ENCODE assay signal across 30 cellular contexts in the genomic region with DNA sequence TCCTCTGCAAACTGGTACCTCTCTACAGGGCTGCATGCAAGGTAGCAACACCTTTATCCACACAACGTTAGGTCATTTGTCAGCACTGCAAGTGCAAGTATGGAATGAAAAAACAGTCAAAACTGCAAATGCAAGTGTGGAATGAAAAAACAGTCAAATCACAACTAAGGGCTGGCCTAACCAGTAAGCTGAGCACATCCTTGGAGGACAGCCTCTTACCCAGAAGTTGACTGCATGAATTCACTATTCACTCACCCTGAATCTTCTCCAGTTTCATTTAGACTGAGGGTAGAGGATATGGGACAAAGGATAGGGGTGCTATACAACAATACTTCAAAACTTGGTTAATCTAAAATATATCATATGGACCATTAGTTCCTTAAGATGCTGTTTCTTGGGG.
"Had no signal": no experiment of that assay in that cellular context is flagged by ENCODE, and none has a peak within 500 bp of the region (broad histone marks: within the 10 kb centered on the region; RNA-seq: fewer than 3 reads in every experiment).

No MANE protein-coding gene starts in this region.

- ATAC-seq: left colon; left lung; lower lobe of right lung; naive thymus-derived CD8-positive, alpha-beta T cell; right lobe of liver; stimulated activated naive B cell treated with anti-CD40 and anti-IgM and Interleukin-4, amounts not matched to agents 10 μg/mL and 1 μg/mL and 100 μg/mL, for 72 hours; stimulated activated naive CD8-positive, alpha-beta T cell treated with anti-CD3 and anti-CD28 coated beads, Interleukin-15, Interleukin-2, amounts not matched to agents 100 U/mL and 50 U/mL, for 24 hours; upper lobe of right lung had no signal

- H3K4me1 ChIP-seq: left lung, lower lobe of right lung, right atrium auricular region, right lobe of liver, stomach, testis, transverse colon, upper lobe of right lung had no signal

- H3K9ac ChIP-seq: neural progenitor cell, parathyroid adenoma had no signal

- H3K27me3 ChIP-seq: left lung, neural progenitor cell, neutrophil, right atrium auricular region, right lobe of liver, stomach, testis, thyroid gland, transverse colon, upper lobe of right lung had no signal

- H3K9me3 Mint-ChIP-seq: immature natural killer cell, neural progenitor cell had no signal

- H3K4me3 Mint-ChIP-seq: immature natural killer cell; naive thymus-derived CD8-positive, alpha-beta T cell; neural progenitor cell; stimulated activated naive B cell treated with anti-CD40 and anti-IgM and Interleukin-4, amounts not matched to agents 10 μg/mL and 1 μg/mL and 100 μg/mL, for 72 hours had no signal

- H3K27me3 Mint-ChIP-seq: naive thymus-derived CD8-positive, alpha-beta T cell; stimulated activated naive B cell treated with anti-CD40 and anti-IgM and Interleukin-4, amounts not matched to agents 10 μg/mL and 1 μg/mL and 100 μg/mL, for 72 hours had no signal

- H3K9me3 ChIP-seq: left lung, lower lobe of right lung, neutrophil, right atrium auricular region, right lobe of liver, stomach, testis, thyroid gland, transverse colon, upper lobe of right lung had no signal

- H3K4me3 ChIP-seq: left lung, lower lobe of right lung, neural progenitor cell, right atrium auricular region, right lobe of liver, smooth muscle cell, stomach, testis, thyroid gland, transverse colon, upper lobe of right lung had no signal

- H3K36me3 Mint-ChIP-seq: immature natural killer cell; naive thymus-derived CD8-positive, alpha-beta T cell; neural progenitor cell; stimulated activated naive B cell treated with anti-CD40 and anti-IgM and Interleukin-4, amounts not matched to agents 10 μg/mL and 1 μg/mL and 100 μg/mL, for 72 hours had no signal

- DNase-seq: hippocampal formation; immature natural killer cell; kidney; left colon; left lung; lower lobe of right lung; mammary epithelial cell; mesenchymal stem cell; naive thymus-derived CD8-positive, alpha-beta T cell; occipital lobe; right lobe of liver; stimulated activated CD4-positive, alpha-beta T cell treated with anti-CD3 and anti-CD28 coated beads, Interleukin-1b, Interleukin-23, amount 100 ng/mL, for 48 hours; stimulated activated CD4-positive, alpha-beta T cell treated with anti-CD3 and anti-CD28 coated beads, Interleukin-2, amount 100 ng/mL, for 48 hours; stimulated activated CD4-positive, alpha-beta T cell treated with anti-CD3 and anti-CD28 coated beads, Interleukin-4, amount 100 ng/mL, for 4 hours; stimulated activated CD8-positive, alpha-beta memory T cell treated with anti-CD3 and anti-CD28 coated beads, Interleukin-4, amount 100 ng/mL, for 48 hours; stimulated activated naive B cell treated with anti-CD40 and anti-IgM and Interleukin-4, amounts not matched to agents 10 μg/mL and 1 μg/mL and 100 μg/mL, for 72 hours; stimulated activated naive CD8-positive, alpha-beta T cell treated with anti-CD3 and anti-CD28 coated beads, Interleukin-15, Interleukin-2, amounts not matched to agents 100 U/mL and 50 U/mL, for 24 hours; stomach; testis; thyroid gland; transverse colon; upper lobe of right lung had no signal

- H3K36me3 ChIP-seq: left lung, lower lobe of right lung, neural progenitor cell, neutrophil, right atrium auricular region, right lobe of liver, stomach, thyroid gland, transverse colon, upper lobe of right lung had no signal

- H3K27ac ChIP-seq: left lung, lower lobe of right lung, neural progenitor cell, neutrophil, parathyroid adenoma, right atrium auricular region, right lobe of liver, stomach, testis, thyroid gland, transverse colon, upper lobe of right lung had no signal

- FAIRE-seq: islet of Langerhans, kidney, urothelium cell line had no signal

- H3K79me2 ChIP-seq: parathyroid adenoma had no signal

- H3K4me2 ChIP-seq: neural progenitor cell, smooth muscle cell had no signal

- H3K27ac Mint-ChIP-seq: naive thymus-derived CD8-positive, alpha-beta T cell; neural progenitor cell; progenitor cell of endocrine pancreas; stimulated activated naive B cell treated with anti-CD40 and anti-IgM and Interleukin-4, amounts not matched to agents 10 μg/mL and 1 μg/mL and 100 μg/mL, for 72 hours had no signal

- H2AFZ ChIP-seq: neural progenitor cell, parathyroid adenoma had no signal

- H3K4me1 Mint-ChIP-seq: stimulated activated naive B cell treated with anti-CD40 and anti-IgM and Interleukin-4, amounts not matched to agents 10 μg/mL and 1 μg/mL and 100 μg/mL, for 72 hours had no signal
